Comparison of ENCODE assay signal across 8 cellular contexts in the genomic region with DNA sequence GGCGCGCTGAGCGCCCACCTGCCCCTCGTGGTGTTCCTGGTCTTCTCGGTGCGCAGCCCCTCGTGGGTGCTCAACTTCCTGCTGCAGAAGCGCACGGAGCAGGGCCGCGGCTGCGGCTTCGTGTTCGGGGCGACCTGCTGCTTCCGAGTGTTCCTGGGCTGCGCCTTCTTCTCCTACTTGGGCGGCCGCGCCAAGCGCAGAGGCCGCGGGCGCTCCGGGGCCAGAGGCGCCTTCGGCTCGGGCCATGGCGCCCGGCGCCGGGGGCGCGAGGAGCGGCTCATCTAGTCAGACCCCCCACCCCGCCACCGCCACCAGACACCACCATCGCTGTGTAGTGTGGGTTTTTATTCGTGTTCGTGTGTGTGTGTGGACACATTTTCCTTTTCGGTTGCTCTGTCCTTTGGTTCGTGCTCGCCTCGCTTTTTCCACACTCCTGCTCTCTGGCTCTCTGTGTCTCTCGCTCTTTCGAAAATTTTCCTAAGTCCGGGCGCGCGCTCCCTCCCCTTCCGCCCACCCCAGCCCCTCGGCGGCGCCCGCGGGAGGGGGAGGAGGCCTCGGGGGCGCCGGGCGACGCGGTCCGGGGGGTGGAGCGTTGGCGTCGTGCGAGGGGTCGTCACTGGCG.
DNase-seq lines count a peak whose midpoint lies in the region; TF ChIP-seq lines count a peak whose summit lies in the region.

No MANE protein-coding gene starts in this region.

- H2AFZ ChIP-seq in OCI-LY3 (ENCODE audit: low read depth, low read length) = no peak overlapping the region

- peaks cover 67% of the 10 kb centered on the region for H3K79me2 ChIP-seq in OCI-LY3 (ENCODE audit: low read length)

- H3K9me3 ChIP-seq in OCI-LY3 (ENCODE audit: insufficient read depth, low read length) = no peaks in the 10 kb centered on the region
- H3K9me3 ChIP-seq in muscle layer of colon (ENCODE audit: low read length) = no peaks in the 10 kb centered on the region

- peak overlapping the region; percentile 68 for H3K4me2 ChIP-seq in OCI-LY3 (ENCODE audit: low read length)

- peaks cover 32% of the 10 kb centered on the region for H3K36me3 Mint-ChIP-seq in activated T-cell treated with anti-CD3 and anti-CD28 coated beads, Interleukin-2, amount 50 U/mL, for 24 hours (ENCODE audit: low read depth)

- peak; percentile 16 for DNase-seq in NCI-H2107 treated with DMSO at 0.1 percent for 48 hours (lab: John Stamatoyannopoulos, UW; ENCODE audit: unreplicated experiment)
- no peak for DNase-seq in NCI-H2107 (lab: John Stamatoyannopoulos, UW)
- peak in 1 of 2 experiments; percentile 67 for DNase-seq in HL-60 (ENCODE audit: low read depth in 1 of 2, low spot score in 1 of 2)
- DNase-seq in activated T-cell treated with anti-CD3 and anti-CD28 coated beads, Interleukin-2, amount 50 U/mL, for 24 hours = peak; percentile 83
- DNase-seq in erythroblast (lab: John Stamatoyannopoulos, UW) = peak; percentile 84 to 87
- peak; percentile 78 for DNase-seq in stimulated activated CD8-positive, alpha-beta memory T cell treated with anti-CD3 and anti-CD28 coated beads, Interleukin-4, amount 100 ng/mL, for 48 hours

- no peaks in the 10 kb centered on the region for H3K27me3 Mint-ChIP-seq in activated T-cell treated with anti-CD3 and anti-CD28 coated beads, Interleukin-2, amount 50 U/mL, for 24 hours

- H4K20me1 ChIP-seq in OCI-LY3 (ENCODE audit: insufficient read depth, low read length) = peaks cover 24% of the 10 kb centered on the region

- H3K4me1 Mint-ChIP-seq in activated T-cell treated with anti-CD3 and anti-CD28 coated beads, Interleukin-2, amount 50 U/mL, for 24 hours (ENCODE audit: low read depth) = peaks cover 52% of the 10 kb centered on the region

- H3K36me3 ChIP-seq in OCI-LY3 (replicated peaks; ENCODE audit: low read depth, low read length) (peaks cover 4% of the 10 kb centered on the region), muscle layer of colon (ENCODE audit: insufficient read depth, low read length) (no peaks in the 10 kb centered on the region)

- peak overlapping the region; percentile 80 for H3K9ac ChIP-seq in OCI-LY3 (ENCODE audit: low read length)
- H3K9ac ChIP-seq in muscle layer of colon (ENCODE audit: low read length) = peak overlapping the region; percentile 61

- peak overlapping the region; percentile 96 for H3K27ac Mint-ChIP-seq in activated T-cell treated with anti-CD3 and anti-CD28 coated beads, Interleukin-2, amount 50 U/mL, for 24 hours

- no peak for TF ChIP-seq CTCF in HL-60 (IDR thresholded peaks at IDR 0.05; ENCODE audit: insufficient read depth, low read length)
- no peak for TF ChIP-seq CTCF in OCI-LY3 (IDR thresholded peaks at IDR 0.05; ENCODE audit: low read depth, low read length)

- peak overlapping the region; percentile 86 for H3K27ac ChIP-seq in HL-60 (replicated peaks)
- peak overlapping the region; percentile 78 for H3K27ac ChIP-seq in OCI-LY3 (ENCODE audit: low read length)
- H3K27ac ChIP-seq in muscle layer of colon (ENCODE audit: low read depth, low read length) = peak overlapping the region; percentile 93

- TF ChIP-seq POLR2A in erythroblast (IDR thresholded peaks at IDR 0.05; ENCODE audit: low read length) = peak; percentile 64

- H3K4me3 Mint-ChIP-seq in activated T-cell treated with anti-CD3 and anti-CD28 coated beads, Interleukin-2, amount 50 U/mL, for 24 hours = peak overlapping the region; percentile 86

- H3K4me3 ChIP-seq in HL-60 (replicated peaks; ENCODE audit: insufficient read depth, low read length) (peak overlapping the region; percentile 49), OCI-LY3 (ENCODE audit: low read length) (peak overlapping the region; percentile 82), muscle layer of colon (ENCODE audit: low read depth in 1 of 2, low read length in 2 of 2) (peak overlapping the region; percentile 62 to 73)

- no peaks in the 10 kb centered on the region for H3K27me3 ChIP-seq in HL-60 (ENCODE audit: insufficient read depth, poor library complexity, severe bottlenecking)
- H3K27me3 ChIP-seq in OCI-LY3 (ENCODE audit: low read depth, low read length) = no peaks in the 10 kb centered on the region
- no peaks in the 10 kb centered on the region for H3K27me3 ChIP-seq in muscle layer of colon (ENCODE audit: control insufficient read depth in 1 of 2, insufficient read depth in 2 of 2, low read length in 2 of 2)

- H3K9me3 Mint-ChIP-seq in activated T-cell treated with anti-CD3 and anti-CD28 coated beads, Interleukin-2, amount 50 U/mL, for 24 hours = no peaks in the 10 kb centered on the region

- H3K4me1 ChIP-seq in OCI-LY3 (ENCODE audit: low read length) (peaks cover 30% of the 10 kb centered on the region), muscle layer of colon (ENCODE audit: insufficient read depth, low read length) (peaks cover 33% of the 10 kb centered on the region)
